11 cellular contexts compared by ENCODE assay signal in genomic region chr3:149373235-149374125, GRCh38. TPM values are rescaled to one million over a fixed set of nuclear protein-coding genes. Genes with fewer than 3 reads are reported as not detected.
A peak's percentile ranks its signal among the peaks of the same experiment; 100 is the strongest.
DNase-seq lines count a peak whose midpoint lies in the region; ATAC-seq and TF ChIP-seq lines count a peak whose summit lies in the region.
"Had no signal": no experiment of that assay in that cellular context is flagged by ENCODE, and none has a peak within 500 bp of the region (broad histone marks: within the 10 kb centered on the region; RNA-seq: fewer than 3 reads in every experiment).

No MANE protein-coding gene starts in this region.

- TF ChIP-seq RAD21 in HCT116 (IDR thresholded peaks at IDR 0.05; ENCODE audit: low read depth): no peak

- no peaks in the 10 kb centered on the region for H3K9me3 Mint-ChIP-seq in activated CD4-positive, alpha-beta T cell treated with anti-CD3 and anti-CD28 coated beads for 36 hours (ENCODE audit: low read depth)
- H3K9me3 Mint-ChIP-seq: stimulated activated naive B cell treated with anti-CD40 and anti-IgM and Interleukin-4, amounts not matched to agents 10 μg/mL and 1 μg/mL and 100 μg/mL, for 72 hours had no signal

- RAD21 ChIA-PET in HCT116 (lab: Charles Lee; ENCODE audit: low non-redundant PET in 1 of 2, low total read pairs in 2 of 2, uncharacterized antibody in 2 of 2, unreplicated experiment in 2 of 2): no interaction called here

- no peaks in the 10 kb centered on the region for H3K36me3 Mint-ChIP-seq in activated CD4-positive, alpha-beta T cell treated with anti-CD3 and anti-CD28 coated beads for 36 hours (ENCODE audit: low read depth)
- H3K36me3 Mint-ChIP-seq: stimulated activated naive B cell treated with anti-CD40 and anti-IgM and Interleukin-4, amounts not matched to agents 10 μg/mL and 1 μg/mL and 100 μg/mL, for 72 hours had no signal

- H2AFZ ChIP-seq in HCT116 (ENCODE audit: low read depth, low read length, poor library complexity, severe bottlenecking): peak overlapping the region; percentile 77
- no peak overlapping the region for H2AFZ ChIP-seq in smooth muscle cell (ENCODE audit: low read depth)

- POLR2A ChIA-PET in HCT116 (lab: Charles Lee): no interaction called here
- POLR2A ChIA-PET in activated CD4-positive, alpha-beta T cell treated with anti-CD3 and anti-CD28 coated beads for 36 hours (lab: Charles Lee): no interaction called here

- ATAC-seq in HCT116: no peak
- ATAC-seq in HG02852 (IDR thresholded peaks at IDR 0.05; ENCODE audit: unreplicated experiment): no peak
- no peak for ATAC-seq in activated CD4-positive, alpha-beta T cell treated with anti-CD3 and anti-CD28 coated beads for 36 hours
- ATAC-seq in HG03571 (IDR thresholded peaks at IDR 0.05; ENCODE audit: unreplicated experiment): no peak
- no peak for ATAC-seq in HG03280 (IDR thresholded peaks at IDR 0.05; ENCODE audit: unreplicated experiment)
- ATAC-seq: left lobe of liver; stimulated activated naive B cell treated with anti-CD40 and anti-IgM and Interleukin-4, amounts not matched to agents 10 μg/mL and 1 μg/mL and 100 μg/mL, for 72 hours had no signal

- 90% methylated on average over 2 of the region's 2 CpGs for WGBS in smooth muscle cell (ENCODE audit: low lambda C conversion rate)

- BruUV-seq in HCT116 (replicated peaks; lab: Mats Ljungman, UMichigan): no TSS peak

- H3K4me3 ChIP-seq in HCT116 (replicated peaks in 1 of 2; ENCODE audit: low read depth in 1 of 2, low read length in 2 of 2) (no peak overlapping the region), fibroblast of mammary gland (ENCODE audit: control insufficient read depth, low read depth, low read length) (no peak overlapping the region), smooth muscle cell (no peak overlapping the region)

- H3K4me1 Mint-ChIP-seq in activated CD4-positive, alpha-beta T cell treated with anti-CD3 and anti-CD28 coated beads for 36 hours: no peaks in the 10 kb centered on the region

- H4K20me1 ChIP-seq in HCT116 (ENCODE audit: insufficient read depth) (no peaks in the 10 kb centered on the region), smooth muscle cell (ENCODE audit: low read depth) (no peaks in the 10 kb centered on the region)

- H3K9ac ChIP-seq in HCT116 (ENCODE audit: low read length): no peak overlapping the region
- no peak overlapping the region for H3K9ac ChIP-seq in smooth muscle cell (ENCODE audit: low read depth)

- H3F3A ChIP-seq in smooth muscle cell (ENCODE audit: low read depth): peaks cover 7% of the 10 kb centered on the region

- no peaks in the 10 kb centered on the region for H3K9me2 ChIP-seq in HCT116 (ENCODE audit: insufficient read depth)

- no peaks in the 10 kb centered on the region for H3K36me3 ChIP-seq in HCT116 (ENCODE audit: control insufficient read depth in 1 of 2, insufficient read depth in 2 of 2, low read length in 2 of 2)
- no peaks in the 10 kb centered on the region for H3K36me3 ChIP-seq in smooth muscle cell (ENCODE audit: low read depth)

- no peak overlapping the region for H3K4me3 Mint-ChIP-seq in activated CD4-positive, alpha-beta T cell treated with anti-CD3 and anti-CD28 coated beads for 36 hours
- H3K4me3 Mint-ChIP-seq: stimulated activated naive B cell treated with anti-CD40 and anti-IgM and Interleukin-4, amounts not matched to agents 10 μg/mL and 1 μg/mL and 100 μg/mL, for 72 hours had no signal

- intact Hi-C loops in HCT116 (cut with micrococcal nuclease): no loop called here
- intact Hi-C loops in activated CD4-positive, alpha-beta T cell treated with anti-CD3 and anti-CD28 coated beads for 36 hours (cut with DNase I, micrococcal nuclease): no loop called here

- H3K4me2 ChIP-seq in HCT116 (ENCODE audit: low read length): no peak overlapping the region
- peak overlapping the region; percentile 36 for H3K4me2 ChIP-seq in smooth muscle cell

- no peak overlapping the region for H3K27ac ChIP-seq in HCT116 (ENCODE audit: low read depth, low read length)
- H3K27ac ChIP-seq in smooth muscle cell (ENCODE audit: low read depth): peak overlapping the region; percentile 75

- CTCF ChIA-PET in HCT116 (lab: Charles Lee): interaction anchor here (2.6 kb wide), 1 partner anchor 14 kb away, joined by 6 read pairs; no protein-coding TSS in a partner anchor
- CTCF ChIA-PET in activated CD4-positive, alpha-beta T cell treated with anti-CD3 and anti-CD28 coated beads for 36 hours (lab: Charles Lee): interaction anchor here (0.9 to 2.7 kb wide), 4 partner anchors 9 to 22 kb away, joined by 3 to 9 read pairs (median 3); no protein-coding TSS in a partner anchor

- no peak for DNase-seq in HCT116 (ENCODE audit: low read depth, low spot score)
- DNase-seq in SIG-M5 treated with dmso at 0.1 percent for 504 hours (lab: John Stamatoyannopoulos, UW; ENCODE audit: unreplicated experiment): peak; percentile 96
- peak; percentile 94 for DNase-seq in fibroblast of mammary gland (ENCODE audit: low read depth)
- no peak for DNase-seq in smooth muscle cell (lab: John Stamatoyannopoulos, UW; ENCODE audit: unreplicated experiment)
- no peak for DNase-seq in activated CD4-positive, alpha-beta T cell treated with anti-CD3 and anti-CD28 coated beads for 36 hours
- DNase-seq: NCI-H510A; stimulated activated naive B cell treated with anti-CD40 and anti-IgM and Interleukin-4, amounts not matched to agents 10 μg/mL and 1 μg/mL and 100 μg/mL, for 72 hours had no signal

- peaks cover 4% of the 10 kb centered on the region for H3K27me3 Mint-ChIP-seq in activated CD4-positive, alpha-beta T cell treated with anti-CD3 and anti-CD28 coated beads for 36 hours

- H3K27ac Mint-ChIP-seq in activated CD4-positive, alpha-beta T cell treated with anti-CD3 and anti-CD28 coated beads for 36 hours: no peak overlapping the region
- H3K27ac Mint-ChIP-seq: stimulated activated naive B cell treated with anti-CD40 and anti-IgM and Interleukin-4, amounts not matched to agents 10 μg/mL and 1 μg/mL and 100 μg/mL, for 72 hours had no signal

- TF ChIP-seq CTCF in HCT116 (IDR thresholded peaks at IDR 0.05 in 2 of 3, conservative IDR thresholded peaks at IDR 0.05 in 1 of 3; ENCODE audit: borderline replicate concordance in 1 of 3, insufficient read depth in 1 of 3, low read depth in 2 of 3, low read length in 2 of 3) (no peak), fibroblast of mammary gland (conservative IDR thresholded peaks at IDR 0.05; ENCODE audit: control insufficient read depth, insufficient read depth, low read depth, low read length) (no peak), smooth muscle cell (IDR thresholded peaks at IDR 0.05; ENCODE audit: borderline replicate concordance, insufficient read depth, poor library complexity, severe bottlenecking) (no peak)

- H3K4me1 ChIP-seq in HCT116 (ENCODE audit: control insufficient read depth in 1 of 2, insufficient read depth in 2 of 2, low read length in 2 of 2) (peaks cover 3 to 34% of the 10 kb centered on the region in 2 experiments; a peak in 2 of 4 replicates), smooth muscle cell (ENCODE audit: low read depth) (peaks cover 37% of the 10 kb centered on the region)

- H3K79me2 ChIP-seq in HCT116 (ENCODE audit: insufficient read depth, low read length) (no peaks in the 10 kb centered on the region), smooth muscle cell (ENCODE audit: low read depth) (no peaks in the 10 kb centered on the region)

- TF ChIP-seq POLR2A in HCT116 (IDR thresholded peaks at IDR 0.05; ENCODE audit: borderline replicate concordance, extremely low read depth, insufficient read depth, insufficient read length): no peak

- H3K9me3 ChIP-seq in HCT116 (ENCODE audit: control insufficient read depth in 1 of 2, insufficient read depth in 1 of 2, low read depth in 1 of 2, low read length in 2 of 2) (no peaks in the 10 kb centered on the region), smooth muscle cell (replicated peaks; ENCODE audit: low read depth) (no peaks in the 10 kb centered on the region)

- H3K27me3 ChIP-seq in HCT116 (ENCODE audit: insufficient read depth, low read length) (no peaks in the 10 kb centered on the region; the same call in 1 of the 2 replicates), smooth muscle cell (ENCODE audit: low read depth) (no peaks in the 10 kb centered on the region)

TF ChIP-seq in HCT116, 20 proteins besides CTCF, POLR2A, EP300 and RAD21:
- TF ChIP-seq CEBPB (IDR thresholded peaks at IDR 0.05; ENCODE audit: low read depth) (peak; percentile 46), EGR1 (IDR thresholded peaks at IDR 0.05; ENCODE audit: low read depth) (no peak), FOSL1 (IDR thresholded peaks at IDR 0.05; ENCODE audit: low read depth) (0 out of 2 replicates have a peak, but pooled peaks have one; percentile 6)

RNA-seq across cellular contexts. Expression of gene TM4SF1, which starts 4.0 kb away (rescaled TPM):
- total RNA-seq in HCT116 (2021; ENCODE audit: unreplicated experiment) (0.66 TPM), smooth muscle cell (113 and 134 TPM in 2 replicates)
- 0.07 and 0.09 TPM in 2 replicates for polyA plus RNA-seq in HCT116 (2012)
- polyA plus RNA-seq in smooth muscle cell: 37.5 and 83.3 TPM in 2 replicates
- not detected for total RNA-seq in activated CD4-positive, alpha-beta T cell treated with anti-CD3 and anti-CD28 coated beads for 36 hours

RNA-seq across cellular contexts. Expression of gene TM4SF18, which starts 40.0 kb away (rescaled TPM):
- 0.34 TPM for total RNA-seq in HCT116 (2021; ENCODE audit: unreplicated experiment)
- 0.77 and 1.2 TPM in 2 replicates for polyA plus RNA-seq in HCT116 (2012)
- total RNA-seq in smooth muscle cell: 0.40 and 0.58 TPM in 2 replicates
- polyA plus RNA-seq in smooth muscle cell: 0.37 and 0.86 TPM in 2 replicates
- not detected for total RNA-seq in activated CD4-positive, alpha-beta T cell treated with anti-CD3 and anti-CD28 coated beads for 36 hours

Comparison
In these comparisons a context has a peak if more than half of its experiments do, and no peak if none do; other contexts are left out.
1. DNase-seq: peak in SIG-M5 treated with dmso at 0.1 percent for 504 hours (single experiment) and fibroblast of mammary gland (single experiment); none in HCT116 (single experiment), smooth muscle cell (single experiment) and activated CD4-positive, alpha-beta T cell treated with anti-CD3 and anti-CD28 coated beads for 36 hours (single experiment).
2. RNA of gene TM4SF1, which starts 4.0 kb away (total RNA-seq): 113 to 134 TPM in smooth muscle cell; 0.66 TPM in HCT116 (single experiment) and not detected in activated CD4-positive, alpha-beta T cell treated with anti-CD3 and anti-CD28 coated beads for 36 hours; every median in the first group is over 10 times any median in the second.